In the genomic region with DNA sequence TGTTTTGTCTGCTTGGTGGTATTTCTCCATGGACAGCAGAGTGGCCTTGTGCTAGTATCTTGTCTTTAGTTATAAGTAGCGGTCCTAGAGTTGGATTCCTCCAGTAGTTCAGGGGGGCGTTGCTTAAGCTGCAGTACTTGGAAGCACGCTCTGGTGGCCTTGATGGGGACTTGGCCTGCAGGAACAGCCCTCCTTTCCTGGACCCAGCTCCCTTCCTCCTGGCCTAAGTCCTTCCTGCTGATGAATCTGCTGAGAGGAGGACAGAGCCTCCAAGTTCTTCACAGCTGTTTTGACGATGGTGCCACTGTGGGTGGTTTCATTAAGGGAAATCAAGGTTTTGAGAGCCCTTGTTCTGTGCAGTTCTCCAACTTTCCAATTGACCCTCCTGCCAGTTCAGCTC, we compare ENCODE assay signal across 26 cellular contexts.
"Had no signal": no experiment of that assay in that cellular context is flagged by ENCODE, and none has a peak within 500 bp of the region (broad histone marks: within the 10 kb centered on the region; RNA-seq: fewer than 3 reads in every experiment).

No MANE protein-coding gene starts in this region.

- H3K27ac Mint-ChIP-seq: mesothelial cell of epicardium; natural killer cell treated with Interleukin-12 subunit alpha and Interleukin-12 subunit beta and Interleukin-15 and Interleukin-18, amount 100 ng/mL, for 72 hours; neural progenitor cell; stimulated activated memory B cell treated with anti-CD40 and anti-IgM and Interleukin-4, amounts not matched to agents 10 μg/mL and 1 μg/mL and 100 μg/mL, for 72 hours had no signal

- H3K4me3 Mint-ChIP-seq: mesothelial cell of epicardium; natural killer cell treated with Interleukin-12 subunit alpha and Interleukin-12 subunit beta and Interleukin-15 and Interleukin-18, amount 100 ng/mL, for 72 hours; neural progenitor cell; stimulated activated memory B cell treated with anti-CD40 and anti-IgM and Interleukin-4, amounts not matched to agents 10 μg/mL and 1 μg/mL and 100 μg/mL, for 72 hours had no signal

- H3K27ac ChIP-seq: dorsolateral prefrontal cortex, esophagus squamous epithelium, heart right ventricle, left lung, neural progenitor cell, prostate gland, sigmoid colon, thoracic aorta, tibial nerve, upper lobe of left lung had no signal

- DNase-seq: dorsolateral prefrontal cortex; effector CD4-positive, alpha-beta T cell; esophagus squamous epithelium; foreskin melanocyte; glutamatergic neuron; heart right ventricle; hippocampal formation; left cardiac atrium; left lung; mesenchymal stem cell; mucosa of descending colon; naive B cell; nucleus accumbens; right cardiac atrium; sigmoid colon; stimulated activated CD4-positive, alpha-beta T cell treated with anti-CD3 and anti-CD28 coated beads, Interleukin-4, amount 100 ng/mL, for 4 hours; stimulated activated naive CD8-positive, alpha-beta T cell treated with anti-CD3 and anti-CD28 coated beads, Interleukin-15, Interleukin-2, amounts not matched to agents 100 U/mL and 50 U/mL, for 24 hours; substantia nigra; upper lobe of left lung had no signal

- H3K9me3 ChIP-seq: esophagus squamous epithelium, left lung, mucosa of descending colon, prostate gland, sigmoid colon, thoracic aorta, tibial nerve, upper lobe of left lung had no signal

- H3K9me3 Mint-ChIP-seq: natural killer cell treated with Interleukin-12 subunit alpha and Interleukin-12 subunit beta and Interleukin-15 and Interleukin-18, amount 100 ng/mL, for 72 hours had no signal

- H3K27me3 ChIP-seq: dorsolateral prefrontal cortex, esophagus squamous epithelium, heart right ventricle, left lung, neural progenitor cell, sigmoid colon, tibial nerve, upper lobe of left lung had no signal

- H3K4me1 ChIP-seq: esophagus squamous epithelium, left lung, sigmoid colon, tibial nerve had no signal

- H3K27me3 Mint-ChIP-seq: naive B cell; natural killer cell treated with Interleukin-12 subunit alpha and Interleukin-12 subunit beta and Interleukin-15 and Interleukin-18, amount 100 ng/mL, for 72 hours; stimulated activated memory B cell treated with anti-CD40 and anti-IgM and Interleukin-4, amounts not matched to agents 10 μg/mL and 1 μg/mL and 100 μg/mL, for 72 hours had no signal

- H3K4me1 Mint-ChIP-seq: mesothelial cell of epicardium; naive B cell; stimulated activated memory B cell treated with anti-CD40 and anti-IgM and Interleukin-4, amounts not matched to agents 10 μg/mL and 1 μg/mL and 100 μg/mL, for 72 hours had no signal

- ATAC-seq: heart right ventricle; left cardiac atrium; left lung; mucosa of descending colon; natural killer cell treated with Interleukin-12 subunit alpha and Interleukin-12 subunit beta and Interleukin-15 and Interleukin-18, amount 100 ng/mL, for 72 hours; right cardiac atrium; stimulated activated memory B cell treated with anti-CD40 and anti-IgM and Interleukin-4, amounts not matched to agents 10 μg/mL and 1 μg/mL and 100 μg/mL, for 72 hours; stimulated activated naive CD8-positive, alpha-beta T cell treated with anti-CD3 and anti-CD28 coated beads, Interleukin-15, Interleukin-2, amounts not matched to agents 100 U/mL and 50 U/mL, for 24 hours had no signal

- H3K36me3 ChIP-seq: neural progenitor cell, prostate gland had no signal

- H3K4me3 ChIP-seq: dorsolateral prefrontal cortex, esophagus squamous epithelium, heart right ventricle, left lung, mucosa of descending colon, neural progenitor cell, prostate gland, sigmoid colon, thoracic aorta, tibial nerve, upper lobe of left lung had no signal
